In genomic region chr3:123116116-123116515, GRCh38 we compare ENCODE assay signal across 18 cellular contexts. TPM values are rescaled to one million over a fixed set of nuclear protein-coding genes. Genes with fewer than 3 reads are reported as not detected.
DNase-seq lines count a peak whose midpoint lies in the region; FAIRE-seq and TF ChIP-seq lines count a peak whose summit lies in the region.
"Had no signal": no experiment of that assay in that cellular context is flagged by ENCODE, and none has a peak within 500 bp of the region (broad histone marks: within the 10 kb centered on the region; RNA-seq: fewer than 3 reads in every experiment).

No MANE protein-coding gene starts in this region.

- H3K4me2 ChIP-seq in H1 (ENCODE audit: insufficient read depth in 1 of 2, low read depth in 2 of 2, low read length in 2 of 2) (no peak overlapping the region), trophoblast cell (ENCODE audit: low read length) (no peak overlapping the region)

- H2BK12ac ChIP-seq in H1 (ENCODE audit: low read depth, low read length) (no peak overlapping the region), trophoblast cell (ENCODE audit: low read length) (no peak overlapping the region)

- H3K9me3 ChIP-seq in H1 (ENCODE audit: insufficient read depth in 2 of 2, low read depth in 1 of 2, low read length in 1 of 2) = no peaks in the 10 kb centered on the region
- peaks cover 4% of the 10 kb centered on the region for H3K9me3 ChIP-seq in trophoblast cell (ENCODE audit: insufficient read depth, low read depth, low read length)
- H3K9me3 ChIP-seq in spleen = no peaks in the 10 kb centered on the region
- H3K9me3 ChIP-seq: Caco-2 had no signal

- no peak overlapping the region for H2BK15ac ChIP-seq in H1 (ENCODE audit: low read length)

- 90% methylated on average over 10 of the region's 10 CpGs; no CpG with 5 or more reads in 1 of the 2 experiments for WGBS in H1 (ENCODE audit: extremely low coverage in 1 of 2, insufficient coverage in 1 of 2, insufficient read length in 1 of 2, insufficient replicate concordance in 2 of 2, low coverage in 1 of 2, low lambda C conversion rate in 2 of 2, missing lambda C conversion rate in 1 of 2), 2 experiments
- no CpG with 5 or more reads among the region's 10 CpGs for WGBS in trophoblast cell (ENCODE audit: extremely low coverage, insufficient coverage, insufficient read length)
- WGBS in spleen, 5 donors = 95 to 100% (median 98%) methylated on average over 4 to 10 of the region's 10 CpGs

- FAIRE-seq in H1 (lab: Jason Lieb, UNC) = no peak
- FAIRE-seq in GM12892 (lab: Jason Lieb, UNC) = no peak
- FAIRE-seq: GM12878, GM18507 had no signal

- H4K20me1 ChIP-seq in H1 (replicated peaks in 1 of 2; ENCODE audit: control insufficient read depth in 1 of 2, insufficient read depth in 2 of 2, low read length in 2 of 2) = peaks cover 0 to 3% of the 10 kb centered on the region in 2 experiments

- H3K4me1 ChIP-seq in H1 (replicated peaks in 1 of 4; ENCODE audit: control insufficient read depth in 3 of 4, insufficient read depth in 4 of 4, low read length in 3 of 4) = peaks cover 0 to 2% (median 0%) of the 10 kb centered on the region in 4 experiments; a peak in 5 of 7 replicates
- H3K4me1 ChIP-seq in trophoblast cell (ENCODE audit: control insufficient read depth in 1 of 2, insufficient read depth in 2 of 2, low read length in 2 of 2) = peaks cover 6 to 8% of the 10 kb centered on the region in 2 experiments
- H3K4me1 ChIP-seq in spleen = peaks cover 0 to 37% (median 2%) of the 10 kb centered on the region in 6 donors
- H3K4me1 ChIP-seq: Caco-2 had no signal

- H2AK5ac ChIP-seq in H1 (ENCODE audit: low read depth, low read length) (no peak overlapping the region), trophoblast cell (ENCODE audit: low read length) (no peak overlapping the region)

- H3K56ac ChIP-seq in H1 (replicated peaks; ENCODE audit: insufficient read length, low read depth, low read length) = no peak overlapping the region

- intact Hi-C loops in spleen (cut with DNase I; ENCODE audit: low total_unique reads) = no loop called here

- TF ChIP-seq EP300 in H1 (IDR thresholded peaks at IDR 0.05; ENCODE audit: borderline replicate concordance in 1 of 2, low read depth in 2 of 2, low read length in 2 of 2) = no peak

- H3K9ac ChIP-seq in H1 (replicated peaks in 1 of 4; ENCODE audit: extremely low read depth in 1 of 4, low read depth in 3 of 4, low read length in 3 of 4) (no peak overlapping the region), trophoblast cell (ENCODE audit: low read length) (no peak overlapping the region)

- no peak overlapping the region for H4K91ac ChIP-seq in H1 (replicated peaks; ENCODE audit: insufficient read length, low read length)
- H4K91ac ChIP-seq in trophoblast cell (ENCODE audit: low read depth, low read length) = no peak overlapping the region

- no peak overlapping the region for H2AFZ ChIP-seq in H1 (ENCODE audit: low read length)
- H2AFZ ChIP-seq in trophoblast cell (ENCODE audit: insufficient read depth, low read length, poor library complexity) = no peak overlapping the region

- no peak overlapping the region for H4K8ac ChIP-seq in H1 (ENCODE audit: extremely low read depth, insufficient read depth, low read length)
- H4K8ac ChIP-seq in trophoblast cell (ENCODE audit: low read depth, low read length) = no peak overlapping the region

- DNase-seq in H1 (ENCODE audit: low read depth in 1 of 2, low spot score in 2 of 2) (no peak), trophoblast cell (no peak), spleen (peak; percentile 67), nucleus accumbens (lab: John Stamatoyannopoulos, UW) (no peak), GM12892 (ENCODE audit: insufficient read length) (no peak), dermis blood vessel endothelial cell (no peak)
- DNase-seq: Caco-2; CD4-positive, CD25-positive, alpha-beta regulatory T cell; CD8-positive, alpha-beta T cell; DMS153; EL; GDM1; GOT3; H7; HCEC 1CT had no signal

- H3K23ac ChIP-seq in H1 (ENCODE audit: insufficient read length) (no peak overlapping the region), trophoblast cell (ENCODE audit: low read length) (no peak overlapping the region)

- CTCF ChIA-PET in H1 (lab: Charles Lee; ENCODE audit: partially characterized antibody) = interaction anchor here (1.0 to 1.5 kb wide), 3 partner anchors 18 to 101 kb away, joined by 3 to 4 read pairs (median 3); no protein-coding TSS in a partner anchor

- H3K79me2 ChIP-seq in H1 (ENCODE audit: control insufficient read depth in 1 of 2, insufficient read depth in 2 of 2, low read length in 2 of 2) (no peaks in the 10 kb centered on the region), trophoblast cell (ENCODE audit: control insufficient read depth, insufficient read depth, low read length, poor library complexity) (no peaks in the 10 kb centered on the region)

- no peaks in the 10 kb centered on the region for H3K23me2 ChIP-seq in H1 (ENCODE audit: low read depth, low read length)

- no peak overlapping the region for H4K5ac ChIP-seq in H1 (ENCODE audit: insufficient read length, low read depth, low read length)

- no peak for TF ChIP-seq CTCF in H1 (IDR thresholded peaks at IDR 0.05; ENCODE audit: control extremely low read depth in 1 of 3, insufficient read depth in 1 of 3, low read depth in 1 of 3, low read length in 3 of 3)
- no peak for TF ChIP-seq CTCF in spleen (IDR thresholded peaks at IDR 0.05 in 8 of 11, conservative IDR thresholded peaks at IDR 0.05 in 3 of 11)

- no peak overlapping the region for H3K4ac ChIP-seq in H1 (replicated peaks; ENCODE audit: insufficient read length, low read depth, low read length)
- no peak overlapping the region for H3K4ac ChIP-seq in trophoblast cell (ENCODE audit: low read depth, low read length)

- no peak overlapping the region for H2BK120ac ChIP-seq in H1 (replicated peaks; ENCODE audit: low read depth, low read length)
- no peak overlapping the region for H2BK120ac ChIP-seq in trophoblast cell (ENCODE audit: insufficient read depth, low read length, poor library complexity)

- POLR2A ChIA-PET in H1 (lab: Charles Lee; ENCODE audit: partially characterized antibody) = interaction anchor here (0.6 kb wide), 1 partner anchor 18 kb away, joined by 3 read pairs; no protein-coding TSS in a partner anchor

- H3K27me3 ChIP-seq in H1 (replicated peaks in 1 of 4; ENCODE audit: control insufficient read depth in 3 of 4, extremely low read depth in 1 of 4, insufficient read depth in 3 of 4, low read length in 3 of 4) (no peaks in the 10 kb centered on the region), trophoblast cell (ENCODE audit: insufficient read depth, low read length) (no peaks in the 10 kb centered on the region), spleen (replicated peaks in 1 of 7) (no peaks in the 10 kb centered on the region)

- no peak overlapping the region for H3K14ac ChIP-seq in H1 (ENCODE audit: insufficient read length)
- H3K14ac ChIP-seq in trophoblast cell (ENCODE audit: low read length) = no peak overlapping the region

- H2BK5ac ChIP-seq in H1 (ENCODE audit: low read depth, low read length) (0 out of 2 replicates have a peak overlapping the region, but pooled peaks have one; percentile 9), trophoblast cell (ENCODE audit: low read depth, low read length, poor library complexity) (no peak overlapping the region)

- peaks cover 0 to 17% (median 3%) of the 10 kb centered on the region in 4 experiments; a peak in 4 of 8 replicates for H3K36me3 ChIP-seq in H1 (ENCODE audit: control insufficient read depth in 2 of 4, insufficient read depth in 4 of 4, low read length in 3 of 4)
- peaks cover 61 to 64% of the 10 kb centered on the region in 2 experiments for H3K36me3 ChIP-seq in trophoblast cell (ENCODE audit: control insufficient read depth in 1 of 2, insufficient read depth in 2 of 2, low read length in 2 of 2)
- H3K36me3 ChIP-seq in spleen = peaks cover 0 to 85% (median 21%) of the 10 kb centered on the region in 6 donors

- no peak overlapping the region for H3K18ac ChIP-seq in H1 (ENCODE audit: extremely low read depth, low read length)
- H3K18ac ChIP-seq in trophoblast cell (ENCODE audit: low read length) = no peak overlapping the region

- H2BK20ac ChIP-seq in H1 (ENCODE audit: low read length) = no peak overlapping the region

- TF ChIP-seq POLR2A in H1 (IDR thresholded peaks at IDR 0.05; ENCODE audit: control extremely low read depth in 1 of 2, low read depth in 2 of 2, low read length in 2 of 2) = no peak
- no peak for TF ChIP-seq POLR2A in spleen (IDR thresholded peaks at IDR 0.05)
- no peak for TF ChIP-seq POLR2A in GM12892 (IDR thresholded peaks at IDR 0.05; ENCODE audit: low read depth, low read length)

- H3K79me1 ChIP-seq in H1 (ENCODE audit: low read depth, low read length) = no peaks in the 10 kb centered on the region
- no peaks in the 10 kb centered on the region for H3K79me1 ChIP-seq in trophoblast cell (ENCODE audit: low read length)

- no peak overlapping the region for H4K12ac ChIP-seq in trophoblast cell (ENCODE audit: low read depth, low read length)

- no peak overlapping the region for H3K4me3 ChIP-seq in H1 (ENCODE audit: extremely low read depth in 1 of 4, insufficient read depth in 2 of 4, low read depth in 3 of 4, low read length in 4 of 4)
- peak overlapping the region; percentile 34 for H3K4me3 ChIP-seq in trophoblast cell (ENCODE audit: low read depth, low read length)
- H3K4me3 ChIP-seq in spleen = no peak overlapping the region
- H3K4me3 ChIP-seq: GM12878 had no signal

- H3K27ac ChIP-seq in H1 (ENCODE audit: low read depth, low read length) (no peak overlapping the region), trophoblast cell (ENCODE audit: low read depth, low read length) (no peak overlapping the region), spleen (no peak overlapping the region)
- H3K27ac ChIP-seq: C4-2B had no signal

- TF ChIP-seq RAD21 in H1 (IDR thresholded peaks at IDR 0.05 in 1 of 2, conservative IDR thresholded peaks at IDR 0.05 in 1 of 2; ENCODE audit: low read depth in 2 of 2, low read length in 2 of 2) = no peak

TF ChIP-seq in H1, 55 proteins besides CTCF, POLR2A, EP300 and RAD21 (continues in another document):
- TF ChIP-seq SUZ12 (IDR thresholded peaks at IDR 0.05; ENCODE audit: low read length) = no peak
- no peak for TF ChIP-seq RBBP5 (IDR thresholded peaks at IDR 0.05; ENCODE audit: borderline replicate concordance, low read depth, low read length)

RNA-seq across cellular contexts. Expression of gene PDIA5, which starts 49.3 kb away (rescaled TPM):
- total RNA-seq in H1 (2021; fragmentation: NEBNext Ultra II Directional; extraction: Animal tissue kit (Norgen Biotek cat#: 25700)) = 32.8 and 36.5 TPM in 2 replicates
- polyA plus RNA-seq in H1 (2011; rRNA removed) (18.2 and 18.9 TPM in 2 replicates), spleen (1 to 10 TPM; 5.8 to 8.9 (median 7.3) TPM)
- polyA plus RNA-seq in H1 (2011; cell fraction: cytosol; rRNA removed) = 26.2 TPM
- polyA plus RNA-seq in H1 (2011; cell fraction: nucleus; rRNA removed) = 24.8 TPM
- polyA plus RNA-seq in H1 (2012, experiment 1 of 2) = 25.3 to 30.2 TPM (median 27.7 TPM) in 4 replicates
- polyA plus RNA-seq in H1 (2012, experiment 2 of 2) = 16.3 TPM
- polyA plus RNA-seq in H1 (2013, experiment 1 of 2) = 50.7 TPM
- 52.2 TPM for polyA plus RNA-seq in H1 (2013, experiment 2 of 2)
- polyA minus RNA-seq in H1 (2011; rRNA and poly(A)+ RNA removed) = 11.0 and 13.8 TPM in 2 replicates
- 10.9 TPM for polyA minus RNA-seq in H1 (2011; cell fraction: cytosol; rRNA and poly(A)+ RNA removed)
- polyA minus RNA-seq in H1 (2011; cell fraction: nucleus; rRNA and poly(A)+ RNA removed) = 11.2 TPM
- 77.0 and 78.2 TPM in 2 replicates for polyA plus RNA-seq in trophoblast cell (2013)
- total RNA-seq in spleen (10 to 100 TPM; 16.9 to 30.2 (median 22.1) TPM), dermis blood vessel endothelial cell (96.3 and 102 TPM in 2 replicates)
- polyA plus RNA-seq in GM12892 (2012; ENCODE audit: missing spikeins) = 18.2 TPM
